Comparison of ENCODE assay signal across 10 cellular contexts in genomic region chr4:891747-892146, GRCh38. TPM values are rescaled to one million over a fixed set of nuclear protein-coding genes. Genes with fewer than 3 reads are reported as not detected.
DNase-seq lines count a peak whose midpoint lies in the region; ATAC-seq lines count a peak whose summit lies in the region.
"Had no signal": no experiment of that assay in that cellular context is flagged by ENCODE, and none has a peak within 500 bp of the region (broad histone marks: within the 10 kb centered on the region; RNA-seq: fewer than 3 reads in every experiment).

No MANE protein-coding gene starts in this region.

- H2AK5ac ChIP-seq in neuronal stem cell (ENCODE audit: low read depth, low read length): peak overlapping the region; percentile 37

- H2AFZ ChIP-seq in neuronal stem cell (ENCODE audit: low read length): no peak overlapping the region

- H3K27me3 ChIP-seq in neuronal stem cell (ENCODE audit: control insufficient read depth in 3 of 3, insufficient read depth in 3 of 3, low read depth in 1 of 3, low read length in 3 of 3): peaks cover 0 to 2% (median 0%) of the 10 kb centered on the region in 3 experiments
- H3K27me3 ChIP-seq: BLaER1, MG63 had no signal

- peaks cover 28 to 79% of the 10 kb centered on the region in 2 donors for H3K36me3 ChIP-seq in neuronal stem cell (replicated peaks in 1 of 2; ENCODE audit: control insufficient read depth in 2 of 2, insufficient read depth in 2 of 2, low read length in 2 of 2)
- H3K36me3 ChIP-seq: MG63 had no signal

- peak overlapping the region; percentile 92 for H4K8ac ChIP-seq in neuronal stem cell (ENCODE audit: low read depth, low read length)

- H2BK5ac ChIP-seq in neuronal stem cell (ENCODE audit: low read length): no peak overlapping the region

- H3K18ac ChIP-seq in neuronal stem cell (ENCODE audit: low read length): peak overlapping the region; percentile 17

- H3K4me3 ChIP-seq in neuronal stem cell (ENCODE audit: low read length in 2 of 2): no peak overlapping the region
- H3K4me3 ChIP-seq: BLaER1, MG63 had no signal

- peaks cover 0 to 3% of the 10 kb centered on the region in 2 donors for H3K4me1 ChIP-seq in neuronal stem cell (ENCODE audit: control insufficient read depth in 2 of 2, insufficient read depth in 1 of 2, low read depth in 1 of 2, low read length in 2 of 2)
- H3K4me1 ChIP-seq: BLaER1 had no signal

- H3K23ac ChIP-seq in neuronal stem cell (ENCODE audit: low read depth, low read length, poor library complexity): peak overlapping the region; percentile 43

- H3K27ac ChIP-seq in neuronal stem cell (replicated peaks; ENCODE audit: low read length): no peak overlapping the region
- H3K27ac ChIP-seq: BLaER1 had no signal

- H2BK12ac ChIP-seq in neuronal stem cell (ENCODE audit: low read length): no peak overlapping the region

- no peak overlapping the region for H3K9ac ChIP-seq in neuronal stem cell (ENCODE audit: low read depth, low read length, poor library complexity)
- H3K9ac ChIP-seq: BLaER1 had no signal

- H4K91ac ChIP-seq in neuronal stem cell (ENCODE audit: low read depth, low read length, poor library complexity): no peak overlapping the region

- peak; percentile 40 for DNase-seq in activated CD4-positive, alpha-beta T cell treated with anti-CD3 and anti-CD28 coated beads for 48 hours
- DNase-seq in activated CD4-positive, alpha-beta T cell treated with anti-CD3 and anti-CD28 coated beads for 1 hour: no peak
- DNase-seq in HuH-7.5 (ENCODE audit: low spot score) (peak; percentile 60), amniotic epithelial cell (ENCODE audit: low read depth) (peak; percentile 8), neuronal stem cell (ENCODE audit: low spot score) (no peak), left cardiac atrium (no peak), GOT3 (lab: John Stamatoyannopoulos, UW) (no peak)
- DNase-seq: MG63 had no signal

- no peak overlapping the region for H3K4me2 ChIP-seq in neuronal stem cell (ENCODE audit: insufficient read depth, low read length, poor library complexity, severe bottlenecking)
- H3K4me2 ChIP-seq: BLaER1 had no signal

- peaks cover 0 to 12% of the 10 kb centered on the region in 2 donors for H3K9me3 ChIP-seq in neuronal stem cell (replicated peaks in 1 of 2; ENCODE audit: control insufficient read depth in 2 of 2, insufficient read depth in 1 of 2, low read depth in 1 of 2, low read length in 2 of 2)
- H3K9me3 ChIP-seq: BLaER1, MG63 had no signal

- intact Hi-C loops in left cardiac atrium (cut with DNase I): no loop called here

- WGBS in neuronal stem cell (ENCODE audit: extremely low coverage in 2 of 2, insufficient read length in 2 of 2, insufficient replicate concordance in 1 of 2), 2 donors: no CpG with 5 or more reads among the region's 10 CpGs

- peak overlapping the region; percentile 8 for H3K14ac ChIP-seq in neuronal stem cell (ENCODE audit: low read length)

- no peak overlapping the region for H2BK15ac ChIP-seq in neuronal stem cell (ENCODE audit: low read length)

- H3K4ac ChIP-seq in neuronal stem cell (ENCODE audit: low read length): no peak overlapping the region

- no peak overlapping the region for H2BK120ac ChIP-seq in neuronal stem cell (ENCODE audit: low read depth, low read length)

- H3K79me1 ChIP-seq in neuronal stem cell (ENCODE audit: low read depth, low read length): peaks cover 3% of the 10 kb centered on the region

- ATAC-seq in HG03521 (IDR thresholded peaks at IDR 0.05; ENCODE audit: unreplicated experiment) (no peak), left cardiac atrium (no peak)

RNA-seq across cellular contexts. Expression of gene GAK, which starts 40.4 kb away (rescaled TPM):
- 35.3 TPM for polyA plus RNA-seq in neuronal stem cell (2013, experiment 1 of 2)
- polyA plus RNA-seq in neuronal stem cell (2013, experiment 2 of 2): 34.3 TPM
- 10 to 100 TPM; 38.1 to 43.2 TPM for total RNA-seq in left cardiac atrium

RNA-seq across cellular contexts. Expression of gene TMEM175, which starts 40.5 kb away (rescaled TPM):
- 8.0 TPM for polyA plus RNA-seq in neuronal stem cell (2013, experiment 1 of 2)
- 7.7 TPM for polyA plus RNA-seq in neuronal stem cell (2013, experiment 2 of 2)
- 10 to 100 TPM; 17.9 to 20.7 TPM for total RNA-seq in left cardiac atrium

Comparison
In these comparisons a context has a peak if more than half of its experiments do, and no peak if none do; other contexts are left out.
1. DNase-seq: peak in activated CD4-positive, alpha-beta T cell treated with anti-CD3 and anti-CD28 coated beads for 48 hours (single experiment), HuH-7.5 (single experiment) and amniotic epithelial cell (single experiment); none in activated CD4-positive, alpha-beta T cell treated with anti-CD3 and anti-CD28 coated beads for 1 hour (single experiment), neuronal stem cell (single experiment), left cardiac atrium (single experiment) and GOT3 (single experiment).